In the genomic region with DNA sequence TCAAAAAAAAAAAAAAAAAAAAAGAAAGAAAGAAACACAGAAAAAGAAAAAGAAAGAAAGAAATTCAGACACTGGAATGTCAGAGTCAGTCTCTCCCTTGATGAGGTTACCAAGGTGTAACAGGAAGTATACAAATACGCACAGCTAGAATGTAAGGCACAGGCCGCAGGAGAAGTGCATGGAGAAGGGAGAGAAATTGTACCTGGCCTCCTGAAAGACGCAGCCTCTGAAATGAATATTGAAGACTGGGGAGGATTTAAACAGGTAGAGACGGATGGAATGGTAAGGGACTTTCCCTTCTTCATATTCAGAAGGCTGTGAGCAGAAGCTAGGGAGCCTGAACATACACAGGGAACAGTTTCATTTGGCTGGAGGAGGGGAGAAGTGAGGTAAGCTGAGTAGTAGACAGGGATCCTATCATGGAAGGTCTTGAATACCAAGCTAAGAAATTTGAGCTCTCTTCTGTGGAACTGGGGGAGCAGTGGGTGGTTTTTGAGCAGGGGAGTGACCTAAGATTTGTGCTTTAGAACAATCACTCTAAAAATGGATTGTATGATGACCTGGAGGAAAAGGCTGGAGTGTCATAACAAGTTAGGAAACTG, we compare ENCODE assay signal across 8 cellular contexts.
DNase-seq lines count a peak whose midpoint lies in the region; ATAC-seq, FAIRE-seq and TF ChIP-seq lines count a peak whose summit lies in the region.
"Had no signal": no experiment of that assay in that cellular context is flagged by ENCODE, and none has a peak within 500 bp of the region (broad histone marks: within the 10 kb centered on the region; RNA-seq: fewer than 3 reads in every experiment).

No MANE protein-coding gene starts in this region.

- POLR2A ChIA-PET in GM12878 (lab: Charles Lee): interaction anchor here (0.7 to 4.8 kb wide), 14 partner anchors 8 to 924 kb away, joined by 3 to 43 read pairs (median 9); a partner anchor contains a TSS

- H3K79me2 ChIP-seq in DND-41 (ENCODE audit: insufficient read depth, low read length) (peaks cover 27% of the 10 kb centered on the region), GM12878 (ENCODE audit: control insufficient read depth, insufficient read depth, low read length) (peaks cover 79% of the 10 kb centered on the region)

- H3K4me2 ChIP-seq in DND-41 (ENCODE audit: insufficient read depth, low read length) (peak overlapping the region; percentile 70), GM12878 (ENCODE audit: control insufficient read depth, insufficient read depth) (peak overlapping the region; percentile 87)

- H4K20me1 ChIP-seq in DND-41 (ENCODE audit: insufficient read depth, low read length) (no peaks in the 10 kb centered on the region), GM12878 (ENCODE audit: control insufficient read depth, insufficient read depth) (no peaks in the 10 kb centered on the region)

- 26% methylated on average over 4 of the region's 4 CpGs for WGBS in GM12878 (ENCODE audit: insufficient coverage, insufficient replicate concordance, low lambda C conversion rate, missing lambda C conversion rate)

- BruUV-seq in GM12878 (replicated peaks; lab: Mats Ljungman, UMichigan): no TSS peak

- intact Hi-C loops in GM12878 (cut with micrococcal nuclease; ENCODE audit: unreplicated experiment): loop anchor here (2.0 kb wide), 3 partner anchors 17 to 111 kb away; no protein-coding TSS in a partner anchor

- H3K9me3 ChIP-seq in DND-41 (ENCODE audit: insufficient read depth, low read length, severe bottlenecking) (no peaks in the 10 kb centered on the region), GM12878 (replicated peaks; ENCODE audit: control insufficient read depth, insufficient read depth, low read length) (no peaks in the 10 kb centered on the region), neutrophil (no peaks in the 10 kb centered on the region)

- H3K27ac ChIP-seq in DND-41 (ENCODE audit: low read length): peak overlapping the region; percentile 79
- H3K27ac ChIP-seq in GM12878 (ENCODE audit: control insufficient read depth, insufficient read depth): peak overlapping the region; percentile 87
- peak overlapping the region; percentile 88 for H3K27ac ChIP-seq in neutrophil

- TF ChIP-seq CTCF in DND-41 (IDR thresholded peaks at IDR 0.05; ENCODE audit: borderline replicate concordance, extremely low read depth, low read length, poor library complexity, severe bottlenecking) (no peak), GM12878 (IDR thresholded peaks at IDR 0.05 in 2 of 3, conservative IDR thresholded peaks at IDR 0.05 in 1 of 3; ENCODE audit: control insufficient read depth in 2 of 3, extremely low read depth in 1 of 3, insufficient read depth in 1 of 3, low read depth in 3 of 3, low read length in 3 of 3) (no peak), neutrophil (IDR thresholded peaks at IDR 0.05) (no peak)

- H2AFZ ChIP-seq in DND-41 (ENCODE audit: low read depth, low read length): no peak overlapping the region
- no peak overlapping the region for H2AFZ ChIP-seq in GM12878 (ENCODE audit: control insufficient read depth, low read depth, low read length)

- H3K4me3 ChIP-seq in DND-41 (ENCODE audit: low read depth in 1 of 2, low read length in 2 of 2) (peak overlapping the region in 1 of 2 experiments; percentile 49; a peak in 2 of 4 replicates), GM12878 (peak overlapping the region; percentile 53; the same call in 1 of the 2 replicates), neutrophil (ENCODE audit: low read depth in 1 of 2, low read length in 1 of 2) (peak overlapping the region; percentile 60 to 63)

- H3K36me3 ChIP-seq in DND-41 (ENCODE audit: insufficient read depth, low read length) (no peaks in the 10 kb centered on the region), GM12878 (ENCODE audit: control insufficient read depth in 2 of 2, insufficient read depth in 2 of 2, low read length in 1 of 2) (no peaks in the 10 kb centered on the region), neutrophil (no peaks in the 10 kb centered on the region)

- in situ Hi-C loops in KBM-7 (cut with MboI; ENCODE audit: low pct_unique_long_range_greater_than_20kb, low sequenced_read_pairs) (no loop called here), GM12878 (cut with MboI) (no loop called here)

- RAD21 ChIA-PET in GM12878 (lab: Charles Lee; ENCODE audit: unreplicated experiment): interaction anchor here (0.8 to 9.8 kb wide), 21 partner anchors 8 to 130 kb away, joined by 3 to 210 read pairs (median 8); a partner anchor contains a TSS

- CTCF ChIA-PET in GM12878 (lab: Yijun Ruan, JAX): interaction anchor here (0.6 to 11.0 kb wide), 13 partner anchors 10 to 110 kb away, joined by 3 to 119 read pairs (median 5); a partner anchor contains a TSS

- TF ChIP-seq POLR2A in GM12878 (IDR thresholded peaks at IDR 0.05; ENCODE audit: low read depth, low read length): 0 out of 2 replicates have a peak, but pooled peaks have one; percentile 30

- DNase-seq in DND-41 (no peak), KBM-7 (peak; percentile 14), GM12878 (ENCODE audit: low read depth, low spot score) (no peak), NCI-H226 (no peak), kidney glomerular epithelial cell (lab: John Stamatoyannopoulos, UW) (no peak)
- no peak for DNase-seq in activated CD4-positive, CD25-positive, alpha-beta regulatory T cell treated with anti-CD3 and anti-CD28 coated beads, Interleukin-2, amount 50 U/mL, for 72 hours

- H3K27me3 ChIP-seq in DND-41 (ENCODE audit: insufficient read depth, low read length, poor library complexity): no peaks in the 10 kb centered on the region
- H3K27me3 ChIP-seq in GM12878 (replicated peaks in 1 of 2; ENCODE audit: control insufficient read depth in 2 of 2, insufficient read depth in 2 of 2, low read length in 1 of 2): no peaks in the 10 kb centered on the region
- H3K27me3 ChIP-seq in neutrophil: no peaks in the 10 kb centered on the region

- no peak for ATAC-seq in DND-41 (ENCODE audit: insufficient read depth, low read depth)
- ATAC-seq in GM12878: peak; percentile 6
- ATAC-seq: WTC11 had no signal

- no peak for FAIRE-seq in GM12878 (lab: Jason Lieb, UNC)

- H3K9ac ChIP-seq in DND-41 (ENCODE audit: low read depth, low read length): peak overlapping the region; percentile 58
- H3K9ac ChIP-seq in GM12878 (ENCODE audit: control insufficient read depth, insufficient read depth, low read length): peak overlapping the region; percentile 55

- TF ChIP-seq RAD21 in GM12878 (IDR thresholded peaks at IDR 0.05; ENCODE audit: insufficient read depth, low read depth, low read length): no peak

- H3K4me1 ChIP-seq in DND-41 (ENCODE audit: insufficient read depth, low read length) (peaks cover 69% of the 10 kb centered on the region), GM12878 (ENCODE audit: control insufficient read depth, insufficient read depth, low read length) (peaks cover 36% of the 10 kb centered on the region), neutrophil (ENCODE audit: control insufficient read depth in 1 of 2, insufficient read depth in 1 of 2, low read depth in 1 of 2, low read length in 1 of 2) (peaks cover 73 to 74% of the 10 kb centered on the region in 2 experiments)

- no peak for TF ChIP-seq EP300 in GM12878 (IDR thresholded peaks at IDR 0.05; ENCODE audit: borderline replicate concordance in 1 of 2, control insufficient read depth in 1 of 2, low read depth in 2 of 2, low read length in 2 of 2)

- SMC1A ChIA-PET in GM12878 (lab: Charles Lee; ENCODE audit: uncharacterized antibody, unreplicated experiment): interaction anchor here (0.8 to 9.9 kb wide), 23 partner anchors 8 to 120 kb away, joined by 3 to 204 read pairs (median 10); a partner anchor contains a TSS

TF ChIP-seq in GM12878, 131 proteins besides CTCF, POLR2A, EP300 and RAD21:
- 0 out of 4 replicates have a peak, but pooled peaks of 1 of the 2 experiments have one; percentile 33 for TF ChIP-seq IKZF2 (IDR thresholded peaks at IDR 0.05)
- no peak for TF ChIP-seq POU2F2 (IDR thresholded peaks at IDR 0.05; ENCODE audit: borderline replicate concordance, low read depth, low read length)
